15 cellular contexts compared by ENCODE assay signal in genomic region chr16:20359997-20360396, GRCh38. TPM values are rescaled to one million over a fixed set of nuclear protein-coding genes. Genes with fewer than 3 reads are reported as not detected.
DNase-seq lines count a peak whose midpoint lies in the region; ATAC-seq, FAIRE-seq and TF ChIP-seq lines count a peak whose summit lies in the region.
"Had no signal": no experiment of that assay in that cellular context is flagged by ENCODE, and none has a peak within 500 bp of the region (broad histone marks: within the 10 kb centered on the region; RNA-seq: fewer than 3 reads in every experiment).

No MANE protein-coding gene starts in this region.

- H3K27ac ChIP-seq in A673 (ENCODE audit: low read depth, low read length, poor library complexity, severe bottlenecking) (no peak overlapping the region), OCI-LY7 (ENCODE audit: low read depth, low read length, poor library complexity, severe bottlenecking) (no peak overlapping the region), kidney (ENCODE audit: low read depth in 2 of 2, low read length in 2 of 2) (no peak overlapping the region), mammary epithelial cell (ENCODE audit: insufficient read depth, low read depth, low read length) (no peak overlapping the region)

- no peaks in the 10 kb centered on the region for H3K36me3 ChIP-seq in A673 (ENCODE audit: insufficient read depth, low read length, poor library complexity, severe bottlenecking)
- H3K36me3 ChIP-seq in OCI-LY7 (ENCODE audit: insufficient read depth, low read length): no peaks in the 10 kb centered on the region
- H3K36me3 ChIP-seq in kidney (ENCODE audit: control insufficient read depth in 1 of 2, insufficient read depth in 2 of 2, low read length in 2 of 2): no peaks in the 10 kb centered on the region
- H3K36me3 ChIP-seq in mammary epithelial cell (ENCODE audit: insufficient read depth, low read length): no peaks in the 10 kb centered on the region

- intact Hi-C loops in A673 (cut with micrococcal nuclease; ENCODE audit: unreplicated experiment) (no loop called here), OCI-LY7 (cut with micrococcal nuclease; ENCODE audit: unreplicated experiment) (no loop called here), kidney (cut with DNase I) (no loop called here), mammary epithelial cell (cut with micrococcal nuclease) (no loop called here)

- POLR2A ChIA-PET in A673 (lab: Charles Lee; ENCODE audit: low non-redundant PET) (no interaction called here), OCI-LY7 (lab: Charles Lee) (no interaction called here)

- no peaks in the 10 kb centered on the region for H3K4me1 ChIP-seq in A673 (ENCODE audit: insufficient read depth, low read length, poor library complexity, severe bottlenecking)
- H3K4me1 ChIP-seq in OCI-LY7 (ENCODE audit: insufficient read depth, low read length, poor library complexity, severe bottlenecking): no peaks in the 10 kb centered on the region
- H3K4me1 ChIP-seq in kidney (ENCODE audit: control insufficient read depth in 1 of 2, insufficient read depth in 1 of 2, low read depth in 1 of 2, low read length in 2 of 2): peaks cover 0 to 4% of the 10 kb centered on the region in 2 donors
- H3K4me1 ChIP-seq in mammary epithelial cell (ENCODE audit: insufficient read depth, low read length): no peaks in the 10 kb centered on the region

- whole genome bisulfite sequencing in mammary epithelial cell (ENCODE audit: low coverage, missing lambda C conversion rate): 36% methylated on average over 1 of the region's 2 CpGs

- in situ Hi-C loops in mammary epithelial cell (cut with MboI; ENCODE audit: low sequenced_read_pairs in 2 of 2): no loop called here

- FAIRE-seq in kidney (lab: Jason Lieb, UNC): no peak

- H3K4me2 ChIP-seq in OCI-LY7 (ENCODE audit: low read length) (no peak overlapping the region), mammary epithelial cell (ENCODE audit: insufficient read depth, low read depth, low read length) (no peak overlapping the region)

- no peaks in the 10 kb centered on the region for H3K9me3 ChIP-seq in A673 (ENCODE audit: low read depth, low read length, poor library complexity, severe bottlenecking)
- H3K9me3 ChIP-seq in OCI-LY7 (ENCODE audit: low read length): no peaks in the 10 kb centered on the region
- H3K9me3 ChIP-seq in kidney (ENCODE audit: control insufficient read depth in 1 of 2, low read length in 2 of 2): no peaks in the 10 kb centered on the region
- H3K9me3 ChIP-seq in mammary epithelial cell (replicated peaks; ENCODE audit: insufficient read depth, low read length): peaks cover 17% of the 10 kb centered on the region

- BruUV-seq in A673 (replicated peaks; lab: Mats Ljungman, UMichigan): no TSS peak
- no TSS peak for BruUV-seq in OCI-LY7 (replicated peaks; lab: Mats Ljungman, UMichigan)
- no TSS peak for BruUV-seq in mammary epithelial cell (replicated peaks; lab: Mats Ljungman, UMichigan)

- DNase-seq in A673 (ENCODE audit: low spot score): peak; percentile 15
- DNase-seq in OCI-LY7 (ENCODE audit: low spot score): no peak
- no peak for DNase-seq in kidney
- DNase-seq in NCI-H345 treated with DMSO at 0.1 percent for 48 hours (lab: John Stamatoyannopoulos, UW; ENCODE audit: unreplicated experiment): no peak
- DNase-seq in mammary epithelial cell: no peak
- DNase-seq: dermis blood vessel endothelial cell; NCI-H1417 treated with DMSO at 0.1 percent for 48 hours; NCI-H524 treated with DMSO at 0.1 percent for 48 hours; stimulated activated CD4-positive, alpha-beta T cell treated with anti-CD3 and anti-CD28 coated beads, Interleukin-2, amount 100 ng/mL, for 48 hours; stimulated activated naive CD4-positive, alpha-beta T cell had no signal

- H2AFZ ChIP-seq in OCI-LY7 (ENCODE audit: low read length): no peak overlapping the region
- H2AFZ ChIP-seq in mammary epithelial cell (ENCODE audit: low read depth, low read length): no peak overlapping the region

- CTCF ChIA-PET in A673 (lab: Charles Lee): no interaction called here
- CTCF ChIA-PET in OCI-LY7 (lab: Charles Lee; ENCODE audit: unreplicated experiment): no interaction called here
- CTCF ChIA-PET in mammary epithelial cell (lab: Charles Lee; ENCODE audit: low non-redundant PET): no interaction called here

- H3K79me2 ChIP-seq in OCI-LY7 (ENCODE audit: insufficient read depth, low read depth, low read length) (no peaks in the 10 kb centered on the region), mammary epithelial cell (ENCODE audit: insufficient read depth, low read length) (no peaks in the 10 kb centered on the region)

- ATAC-seq in GM21825 (IDR thresholded peaks at IDR 0.05; ENCODE audit: unreplicated experiment) (no peak), GM18867 (IDR thresholded peaks at IDR 0.05; ENCODE audit: unreplicated experiment) (no peak)

- dilution Hi-C loops in mammary epithelial cell (cut with HindIII; ENCODE audit: low sequenced_read_pairs): no loop called here

- H4K20me1 ChIP-seq in OCI-LY7 (ENCODE audit: insufficient read depth, low read length): no peaks in the 10 kb centered on the region
- no peaks in the 10 kb centered on the region for H4K20me1 ChIP-seq in mammary epithelial cell (ENCODE audit: insufficient read depth, low read length)

- no peak overlapping the region for H3K9ac ChIP-seq in kidney (ENCODE audit: low read length in 2 of 2)
- H3K9ac ChIP-seq in mammary epithelial cell (ENCODE audit: insufficient read depth, low read length): no peak overlapping the region

- peak; percentile 53 for TF ChIP-seq CTCF in A673 (conservative IDR thresholded peaks at IDR 0.05; ENCODE audit: low read depth, low read length)
- TF ChIP-seq CTCF in GM12872 (IDR thresholded peaks at IDR 0.05; ENCODE audit: insufficient read depth, low read depth, low read length): peak; percentile 54
- peak; percentile 60 for TF ChIP-seq CTCF in OCI-LY7 (conservative IDR thresholded peaks at IDR 0.05; ENCODE audit: low read length)
- TF ChIP-seq CTCF in kidney (IDR thresholded peaks at IDR 0.05; ENCODE audit: borderline replicate concordance, extremely low read depth, insufficient read depth): peak; percentile 19
- TF ChIP-seq CTCF in mammary epithelial cell (conservative IDR thresholded peaks at IDR 0.05 in 1 of 2, IDR thresholded peaks at IDR 0.05 in 1 of 2; ENCODE audit: extremely low read depth in 1 of 2, insufficient read depth in 1 of 2, low read depth in 1 of 2, low read length in 2 of 2): no peak

- H3K9me2 ChIP-seq in OCI-LY7 (ENCODE audit: insufficient read depth, low read length): no peaks in the 10 kb centered on the region

- H3K27me3 ChIP-seq in A673 (replicated peaks; ENCODE audit: insufficient read depth, low read depth, low read length, poor library complexity): peaks cover 17% of the 10 kb centered on the region
- no peaks in the 10 kb centered on the region for H3K27me3 ChIP-seq in mammary epithelial cell (ENCODE audit: insufficient read depth, low read length)

- H3K4me3 ChIP-seq in A673 (ENCODE audit: low read depth, low read length, poor library complexity, severe bottlenecking) (no peak overlapping the region), OCI-LY7 (ENCODE audit: low read depth, low read length, poor library complexity, severe bottlenecking) (no peak overlapping the region), kidney (ENCODE audit: low read length in 2 of 2) (no peak overlapping the region), mammary epithelial cell (replicated peaks in 1 of 3; ENCODE audit: insufficient read depth in 1 of 3, low read depth in 2 of 3, low read length in 3 of 3) (no peak overlapping the region)

RNA-seq across cellular contexts. Expression of gene UMOD, which starts 7.5 kb away (rescaled TPM):
- not detected in 2 replicates for total RNA-seq in A673 (2021)
- not detected in 2 replicates for total RNA-seq in OCI-LY7 (2014; rRNA removed; shearing (Covaris generic))
- not detected in 2 replicates for total RNA-seq in OCI-LY7 (2022)
- total RNA-seq in kidney: 65.7 TPM
- polyA plus RNA-seq in kidney (ENCODE audit: insufficient read depth, low read depth, low replicate concordance): 4,168 TPM
- not detected for total RNA-seq in mammary epithelial cell
- polyA plus RNA-seq in mammary epithelial cell: not detected
- polyA minus RNA-seq in mammary epithelial cell: not detected
- total RNA-seq: dermis blood vessel endothelial cell, H4 had no signal
- polyA plus RNA-seq: BJ had no signal

RNA-seq across cellular contexts. Expression of gene GP2, which starts 32.7 kb away (rescaled TPM):
- total RNA-seq in A673 (2021) (not detected in 2 replicates), OCI-LY7 (2022) (not detected in 2 replicates), kidney (0.94 TPM), mammary epithelial cell (not detected)
- not detected in 2 replicates for total RNA-seq in OCI-LY7 (2014; rRNA removed; shearing (Covaris generic))
- polyA plus RNA-seq in kidney (ENCODE audit: insufficient read depth, low read depth, low replicate concordance) (9.3 TPM), mammary epithelial cell (not detected)
- not detected for polyA minus RNA-seq in mammary epithelial cell
- total RNA-seq: dermis blood vessel endothelial cell, H4 had no signal
- polyA plus RNA-seq: BJ had no signal

RNA-seq across cellular contexts. Expression of gene PDILT, which starts 44.5 kb away (rescaled TPM):
- total RNA-seq in A673 (2021) (not detected in 2 replicates), OCI-LY7 (2022) (not detected in 2 replicates), kidney (not detected), mammary epithelial cell (not detected)
- not detected in 2 replicates for total RNA-seq in OCI-LY7 (2014; rRNA removed; shearing (Covaris generic))
- polyA plus RNA-seq in kidney (ENCODE audit: insufficient read depth, low read depth, low replicate concordance) (not detected), mammary epithelial cell (not detected)
- polyA minus RNA-seq in mammary epithelial cell: not detected
- total RNA-seq: dermis blood vessel endothelial cell, H4 had no signal
- polyA plus RNA-seq: BJ had no signal

RNA-seq across cellular contexts. Expression of gene ACSM5, which starts 49.3 kb away (rescaled TPM):
- not detected in 2 replicates for total RNA-seq in A673 (2021)
- not detected in 2 replicates for total RNA-seq in OCI-LY7 (2014; rRNA removed; shearing (Covaris generic))
- not detected in 2 replicates for total RNA-seq in OCI-LY7 (2022)
- total RNA-seq in kidney: 8.6 TPM
- polyA plus RNA-seq in kidney (ENCODE audit: insufficient read depth, low read depth, low replicate concordance): 22.8 TPM
- total RNA-seq in mammary epithelial cell: not detected
- not detected for polyA plus RNA-seq in mammary epithelial cell
- polyA minus RNA-seq in mammary epithelial cell: not detected
- polyA plus RNA-seq: BJ had no signal

Comparison
In these comparisons a context has a peak if more than half of its experiments do, and no peak if none do; other contexts are left out.
1. CTCF ChIP-seq: peak in A673 (single experiment), GM12872 (single experiment), OCI-LY7 (single experiment) and kidney (single experiment); none in mammary epithelial cell (0 of 2).
2. RNA of gene UMOD, which starts 7.5 kb away (total RNA-seq): 65.7 TPM in kidney (single experiment); not detected in A673, not detected in OCI-LY7 and not detected in mammary epithelial cell; every median in the first group is over 10 times any median in the second.